Comparison of ENCODE assay signal across 10 cellular contexts in the genomic region with DNA sequence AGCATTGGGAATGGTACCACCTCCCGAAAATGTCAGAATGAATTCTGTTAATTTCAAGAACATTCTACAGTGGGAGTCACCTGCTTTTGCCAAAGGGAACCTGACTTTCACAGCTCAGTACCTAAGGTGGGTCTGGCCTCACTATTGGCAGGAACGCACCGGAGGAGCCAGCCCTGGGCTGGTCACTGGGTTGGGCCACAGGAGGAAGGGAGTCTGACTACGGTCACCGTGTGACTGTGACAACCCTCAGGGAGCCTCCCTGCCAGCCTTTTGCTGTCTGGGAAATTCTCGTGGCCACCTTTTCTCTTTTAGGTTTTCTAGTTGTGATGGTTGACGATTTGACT. TPM values are rescaled to one million over a fixed set of nuclear protein-coding genes. Genes with fewer than 3 reads are reported as not detected.
DNase-seq lines count a peak whose midpoint lies in the region; ATAC-seq lines count a peak whose summit lies in the region.
"Had no signal": no experiment of that assay in that cellular context is flagged by ENCODE, and none has a peak within 500 bp of the region (broad histone marks: within the 10 kb centered on the region; RNA-seq: fewer than 3 reads in every experiment).

No MANE protein-coding gene starts in this region.

- peaks cover 38% of the 10 kb centered on the region for H3K4me1 Mint-ChIP-seq in memory B cell

- ATAC-seq in GM21515 (IDR thresholded peaks at IDR 0.05; ENCODE audit: unreplicated experiment), result peak; percentile 7
- peak; percentile 5 for ATAC-seq in HG03575 (IDR thresholded peaks at IDR 0.05; ENCODE audit: extremely low read depth, insufficient number of reproducible peaks, low FRiP score, unreplicated experiment)
- no peak for ATAC-seq in memory B cell (ENCODE audit: low read depth)
- no peak for ATAC-seq in left ventricle myocardium superior
- ATAC-seq: Right ventricle myocardium inferior had no signal

- in situ Hi-C loops in KBM-7 (cut with MboI; ENCODE audit: low pct_unique_long_range_greater_than_20kb, low sequenced_read_pairs), result no loop called here

- DNase-seq in memory B cell (ENCODE audit: low spot score in 2 of 2) (peak in 1 of 2 donors; percentile 4), left ventricle myocardium superior (no peak), NOMO-1 treated with DMSO at 0.1 percent for 48 hours (lab: John Stamatoyannopoulos, UW; ENCODE audit: unreplicated experiment) (no peak), amygdala (lab: John Stamatoyannopoulos, UW) (no peak), KBM-7 (no peak)

- peak overlapping the region; percentile 80; the same call in 1 of the 2 replicates for H3K4me3 ChIP-seq in GM08714 (ENCODE audit: low read length)
- H3K4me3 ChIP-seq: ascending aorta had no signal

- H3K36me3 Mint-ChIP-seq in memory B cell, result peaks cover 10% of the 10 kb centered on the region

- H3K9me3 Mint-ChIP-seq in memory B cell, result no peaks in the 10 kb centered on the region

- peak overlapping the region; percentile 96 for H3K27ac Mint-ChIP-seq in memory B cell

- intact Hi-C loops in left ventricle myocardium superior (cut with micrococcal nuclease), result no loop called here

- no peaks in the 10 kb centered on the region for H3K27me3 Mint-ChIP-seq in memory B cell

- H3K4me3 Mint-ChIP-seq in memory B cell, result peak overlapping the region; percentile 99

RNA-seq across cellular contexts. Expression of gene IL10RB, which starts 2.2 kb away (rescaled TPM):
- 6.3 TPM for total RNA-seq in left ventricle myocardium superior

RNA-seq across cellular contexts. Expression of gene IFNAR2, which starts 38.6 kb away (rescaled TPM):
- 9.2 TPM for total RNA-seq in left ventricle myocardium superior

RNA-seq across cellular contexts. Expression of gene IFNAR1, which starts 56.4 kb away (rescaled TPM):
- total RNA-seq in left ventricle myocardium superior, result 23.6 TPM

Comparison
In these comparisons a context has a peak if more than half of its experiments do, and no peak if none do; other contexts are left out.
1. ATAC-seq: peak in GM21515 (single experiment) and HG03575 (single experiment); none in memory B cell (single experiment) and left ventricle myocardium superior (single experiment).